1 cellular context compared by ENCODE assay signal in the genomic region with DNA sequence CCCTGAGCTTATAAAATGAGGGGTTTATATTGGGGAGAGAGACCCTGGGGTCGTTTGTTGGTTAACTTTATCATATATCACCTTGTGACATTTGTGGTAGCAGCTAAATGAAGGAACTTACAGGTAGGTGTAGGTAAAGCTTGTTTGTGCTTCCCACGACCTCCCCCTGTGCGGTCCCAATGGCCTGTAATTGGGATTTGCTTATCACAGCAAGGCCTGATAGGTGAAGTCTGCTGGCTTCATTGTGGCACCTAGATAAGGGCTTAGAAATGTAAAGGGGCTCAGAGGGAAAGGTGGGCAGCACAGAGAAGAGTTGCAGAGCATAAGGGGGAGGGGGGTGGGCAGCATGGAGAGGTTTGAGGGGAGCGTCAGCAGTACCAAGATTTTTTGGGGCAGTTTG.
TF ChIP-seq lines count a peak whose summit lies in the region.

No MANE protein-coding gene starts in this region.

TF ChIP-seq in GM23338, 12 proteins besides CTCF, POLR2A, EP300 and RAD21 (continued from another document):
- TF ChIP-seq, protein P1, sequence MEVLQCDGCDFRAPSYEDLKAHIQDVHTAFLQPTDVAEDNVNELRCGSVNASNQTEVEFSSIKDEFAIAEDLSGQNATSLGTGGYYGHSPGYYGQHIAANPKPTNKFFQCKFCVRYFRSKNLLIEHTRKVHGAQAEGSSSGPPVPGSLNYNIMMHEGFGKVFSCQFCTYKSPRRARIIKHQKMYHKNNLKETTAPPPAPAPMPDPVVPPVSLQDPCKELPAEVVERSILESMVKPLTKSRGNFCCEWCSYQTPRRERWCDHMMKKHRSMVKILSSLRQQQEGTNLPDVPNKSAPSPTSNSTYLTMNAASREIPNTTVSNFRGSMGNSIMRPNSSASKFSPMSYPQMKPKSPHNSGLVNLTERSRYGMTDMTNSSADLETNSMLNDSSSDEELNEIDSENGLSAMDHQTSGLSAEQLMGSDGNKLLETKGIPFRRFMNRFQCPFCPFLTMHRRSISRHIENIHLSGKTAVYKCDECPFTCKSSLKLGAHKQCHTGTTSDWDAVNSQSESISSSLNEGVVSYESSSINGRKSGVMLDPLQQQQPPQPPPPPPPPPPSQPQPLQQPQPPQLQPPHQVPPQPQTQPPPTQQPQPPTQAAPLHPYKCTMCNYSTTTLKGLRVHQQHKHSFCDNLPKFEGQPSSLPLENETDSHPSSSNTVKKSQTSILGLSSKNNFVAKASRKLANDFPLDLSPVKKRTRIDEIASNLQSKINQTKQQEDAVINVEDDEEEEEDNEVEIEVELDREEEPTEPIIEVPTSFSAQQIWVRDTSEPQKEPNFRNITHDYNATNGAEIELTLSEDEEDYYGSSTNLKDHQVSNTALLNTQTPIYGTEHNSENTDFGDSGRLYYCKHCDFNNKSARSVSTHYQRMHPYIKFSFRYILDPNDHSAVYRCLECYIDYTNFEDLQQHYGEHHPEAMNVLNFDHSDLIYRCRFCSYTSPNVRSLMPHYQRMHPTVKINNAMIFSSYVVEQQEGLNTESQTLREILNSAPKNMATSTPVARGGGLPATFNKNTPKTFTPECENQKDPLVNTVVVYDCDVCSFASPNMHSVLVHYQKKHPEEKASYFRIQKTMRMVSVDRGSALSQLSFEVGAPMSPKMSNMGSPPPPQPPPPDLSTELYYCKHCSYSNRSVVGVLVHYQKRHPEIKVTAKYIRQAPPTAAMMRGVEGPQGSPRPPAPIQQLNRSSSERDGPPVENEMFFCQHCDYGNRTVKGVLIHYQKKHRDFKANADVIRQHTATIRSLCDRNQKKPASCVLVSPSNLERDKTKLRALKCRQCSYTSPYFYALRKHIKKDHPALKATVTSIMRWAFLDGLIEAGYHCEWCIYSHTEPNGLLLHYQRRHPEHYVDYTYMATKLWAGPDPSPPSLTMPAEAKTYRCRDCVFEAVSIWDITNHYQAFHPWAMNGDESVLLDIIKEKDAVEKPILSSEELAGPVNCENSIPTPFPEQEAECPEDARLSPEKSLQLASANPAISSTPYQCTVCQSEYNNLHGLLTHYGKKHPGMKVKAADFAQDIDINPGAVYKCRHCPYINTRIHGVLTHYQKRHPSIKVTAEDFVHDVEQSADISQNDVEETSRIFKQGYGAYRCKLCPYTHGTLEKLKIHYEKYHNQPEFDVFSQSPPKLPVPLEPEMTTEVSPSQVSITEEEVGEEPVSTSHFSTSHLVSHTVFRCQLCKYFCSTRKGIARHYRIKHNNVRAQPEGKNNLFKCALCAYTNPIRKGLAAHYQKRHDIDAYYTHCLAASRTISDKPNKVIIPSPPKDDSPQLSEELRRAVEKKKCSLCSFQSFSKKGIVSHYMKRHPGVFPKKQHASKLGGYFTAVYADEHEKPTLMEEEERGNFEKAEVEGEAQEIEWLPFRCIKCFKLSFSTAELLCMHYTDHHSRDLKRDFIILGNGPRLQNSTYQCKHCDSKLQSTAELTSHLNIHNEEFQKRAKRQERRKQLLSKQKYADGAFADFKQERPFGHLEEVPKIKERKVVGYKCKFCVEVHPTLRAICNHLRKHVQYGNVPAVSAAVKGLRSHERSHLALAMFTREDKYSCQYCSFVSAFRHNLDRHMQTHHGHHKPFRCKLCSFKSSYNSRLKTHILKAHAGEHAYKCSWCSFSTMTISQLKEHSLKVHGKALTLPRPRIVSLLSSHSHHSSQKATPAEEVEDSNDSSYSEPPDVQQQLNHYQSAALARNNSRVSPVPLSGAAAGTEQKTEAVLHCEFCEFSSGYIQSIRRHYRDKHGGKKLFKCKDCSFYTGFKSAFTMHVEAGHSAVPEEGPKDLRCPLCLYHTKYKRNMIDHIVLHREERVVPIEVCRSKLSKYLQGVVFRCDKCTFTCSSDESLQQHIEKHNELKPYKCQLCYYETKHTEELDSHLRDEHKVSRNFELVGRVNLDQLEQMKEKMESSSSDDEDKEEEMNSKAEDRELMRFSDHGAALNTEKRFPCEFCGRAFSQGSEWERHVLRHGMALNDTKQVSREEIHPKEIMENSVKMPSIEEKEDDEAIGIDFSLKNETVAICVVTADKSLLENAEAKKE (CRISPR knock-in tag; IDR thresholded peaks at IDR 0.05), result no peak
- TF ChIP-seq POLR2AphosphoS5 (IDR thresholded peaks at IDR 0.05; ENCODE audit: low read depth) (no peak), CREB1 (CRISPR knock-in tag; IDR thresholded peaks at IDR 0.05; ENCODE audit: low read depth) (no peak), EZH2phosphoT487 (IDR thresholded peaks at IDR 0.05; ENCODE audit: unreplicated experiment) (no peak), ZNF114 (CRISPR knock-in tag; IDR thresholded peaks at IDR 0.05) (no peak)
- TF ChIP-seq, protein P2, sequence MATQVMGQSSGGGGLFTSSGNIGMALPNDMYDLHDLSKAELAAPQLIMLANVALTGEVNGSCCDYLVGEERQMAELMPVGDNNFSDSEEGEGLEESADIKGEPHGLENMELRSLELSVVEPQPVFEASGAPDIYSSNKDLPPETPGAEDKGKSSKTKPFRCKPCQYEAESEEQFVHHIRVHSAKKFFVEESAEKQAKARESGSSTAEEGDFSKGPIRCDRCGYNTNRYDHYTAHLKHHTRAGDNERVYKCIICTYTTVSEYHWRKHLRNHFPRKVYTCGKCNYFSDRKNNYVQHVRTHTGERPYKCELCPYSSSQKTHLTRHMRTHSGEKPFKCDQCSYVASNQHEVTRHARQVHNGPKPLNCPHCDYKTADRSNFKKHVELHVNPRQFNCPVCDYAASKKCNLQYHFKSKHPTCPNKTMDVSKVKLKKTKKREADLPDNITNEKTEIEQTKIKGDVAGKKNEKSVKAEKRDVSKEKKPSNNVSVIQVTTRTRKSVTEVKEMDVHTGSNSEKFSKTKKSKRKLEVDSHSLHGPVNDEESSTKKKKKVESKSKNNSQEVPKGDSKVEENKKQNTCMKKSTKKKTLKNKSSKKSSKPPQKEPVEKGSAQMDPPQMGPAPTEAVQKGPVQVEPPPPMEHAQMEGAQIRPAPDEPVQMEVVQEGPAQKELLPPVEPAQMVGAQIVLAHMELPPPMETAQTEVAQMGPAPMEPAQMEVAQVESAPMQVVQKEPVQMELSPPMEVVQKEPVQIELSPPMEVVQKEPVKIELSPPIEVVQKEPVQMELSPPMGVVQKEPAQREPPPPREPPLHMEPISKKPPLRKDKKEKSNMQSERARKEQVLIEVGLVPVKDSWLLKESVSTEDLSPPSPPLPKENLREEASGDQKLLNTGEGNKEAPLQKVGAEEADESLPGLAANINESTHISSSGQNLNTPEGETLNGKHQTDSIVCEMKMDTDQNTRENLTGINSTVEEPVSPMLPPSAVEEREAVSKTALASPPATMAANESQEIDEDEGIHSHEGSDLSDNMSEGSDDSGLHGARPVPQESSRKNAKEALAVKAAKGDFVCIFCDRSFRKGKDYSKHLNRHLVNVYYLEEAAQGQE (IDR thresholded peaks at IDR 0.05; ENCODE audit: unreplicated experiment), result no peak
- TF ChIP-seq, protein P3, sequence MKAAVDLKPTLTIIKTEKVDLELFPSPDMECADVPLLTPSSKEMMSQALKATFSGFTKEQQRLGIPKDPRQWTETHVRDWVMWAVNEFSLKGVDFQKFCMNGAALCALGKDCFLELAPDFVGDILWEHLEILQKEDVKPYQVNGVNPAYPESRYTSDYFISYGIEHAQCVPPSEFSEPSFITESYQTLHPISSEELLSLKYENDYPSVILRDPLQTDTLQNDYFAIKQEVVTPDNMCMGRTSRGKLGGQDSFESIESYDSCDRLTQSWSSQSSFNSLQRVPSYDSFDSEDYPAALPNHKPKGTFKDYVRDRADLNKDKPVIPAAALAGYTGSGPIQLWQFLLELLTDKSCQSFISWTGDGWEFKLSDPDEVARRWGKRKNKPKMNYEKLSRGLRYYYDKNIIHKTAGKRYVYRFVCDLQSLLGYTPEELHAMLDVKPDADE (IDR thresholded peaks at IDR 0.05), result no peak
